ENCODE assay signal across 9 cellular contexts in genomic region chr2:127143851-127144782, GRCh38. TPM values are rescaled to one million over a fixed set of nuclear protein-coding genes. Genes with fewer than 3 reads are reported as not detected.
DNase-seq lines count a peak whose midpoint lies in the region; ATAC-seq and TF ChIP-seq lines count a peak whose summit lies in the region.
"Had no signal": no experiment of that assay in that cellular context is flagged by ENCODE, and none has a peak within 500 bp of the region (broad histone marks: within the 10 kb centered on the region; RNA-seq: fewer than 3 reads in every experiment).

No MANE protein-coding gene starts in this region.

- 0 out of 2 replicates have a peak overlapping the region, but pooled peaks have one; percentile 1 for H2AFZ ChIP-seq in Loucy (ENCODE audit: low read length)

- no peaks in the 10 kb centered on the region for H3K79me2 ChIP-seq in Loucy (ENCODE audit: insufficient read depth, low read length)

- DNase-seq in dermis blood vessel endothelial cell (peak; percentile 44), left lung (no peak), testis (peak; percentile 27), T1000 (lab: John Stamatoyannopoulos, UW) (no peak)
- no peak for DNase-seq in stimulated activated CD4-positive, alpha-beta T cell treated with anti-CD3 and anti-CD28 coated beads, Interleukin-4, amount 100 ng/mL, for 1 hour
- DNase-seq in stimulated activated CD4-positive, alpha-beta T cell treated with anti-CD3 and anti-CD28 coated beads, Interleukin-12 subunit alpha, Interleukin-12 subunit beta, amount 100 ng/mL, for 4 hours: no peak
- DNase-seq in stimulated activated CD4-positive, alpha-beta T cell treated with anti-CD3 and anti-CD28 coated beads, Interleukin-2, amount 100 ng/mL, for 48 hours: no peak
- DNase-seq: NCI-H748 treated with DMSO at 0.1 percent for 48 hours had no signal

- H3K9me3 ChIP-seq in Loucy (ENCODE audit: insufficient read depth, low read depth, low read length) (no peaks in the 10 kb centered on the region), left lung (peaks cover 0 to under 1% of the 10 kb centered on the region in 2 donors), testis (no peaks in the 10 kb centered on the region)

- intact Hi-C loops in left lung (cut with DNase I): no loop called here
- intact Hi-C loops in testis (cut with DNase I; ENCODE audit: low total_unique reads): no loop called here

- no peak for TF ChIP-seq POLR2A in testis (IDR thresholded peaks at IDR 0.05)

- H3K9me2 ChIP-seq in Loucy (replicated peaks; ENCODE audit: low read depth, low read length): no peaks in the 10 kb centered on the region

- peak; percentile 16 for ATAC-seq in left lung

- no peak overlapping the region for H3K4me3 ChIP-seq in Loucy (ENCODE audit: low read length, poor library complexity, severe bottlenecking)
- no peak overlapping the region for H3K4me3 ChIP-seq in left lung
- no peak overlapping the region for H3K4me3 ChIP-seq in testis

- TF ChIP-seq CTCF in Loucy (conservative IDR thresholded peaks at IDR 0.05; ENCODE audit: low read length) (no peak), left lung (IDR thresholded peaks at IDR 0.05) (no peak), testis (IDR thresholded peaks at IDR 0.05) (no peak)

- WGBS in testis, 2 donors: 44 to 52% methylated on average over 11 of the region's 11 CpGs

- H3K27ac ChIP-seq in left lung: no peak overlapping the region
- H3K27ac ChIP-seq in testis: peak overlapping the region; percentile 42 to 78

- peaks cover 3% of the 10 kb centered on the region; the same call in 1 of the 2 replicates for H3F3A ChIP-seq in Loucy (ENCODE audit: low read depth)

- no peaks in the 10 kb centered on the region for H3K36me3 ChIP-seq in Loucy (ENCODE audit: insufficient read depth, low read length)
- H3K36me3 ChIP-seq in left lung: no peaks in the 10 kb centered on the region
- no peaks in the 10 kb centered on the region for H3K36me3 ChIP-seq in testis (ENCODE audit: low read depth, missing control alignments)

- no peak overlapping the region for H3K4me2 ChIP-seq in Loucy (ENCODE audit: low read depth, low read length, poor library complexity, severe bottlenecking)

- H3K4me1 ChIP-seq in Loucy (ENCODE audit: insufficient read depth, low read length, poor library complexity, severe bottlenecking): peaks cover 6% of the 10 kb centered on the region
- H3K4me1 ChIP-seq in left lung: no peaks in the 10 kb centered on the region
- H3K4me1 ChIP-seq in testis: peaks cover 17% of the 10 kb centered on the region

- H3K9ac ChIP-seq in Loucy (ENCODE audit: low read depth, low read length, poor library complexity, severe bottlenecking): no peak overlapping the region

- H4K20me1 ChIP-seq in Loucy (ENCODE audit: insufficient read depth, low read length, poor library complexity, severe bottlenecking): no peaks in the 10 kb centered on the region

- H3K27me3 ChIP-seq in Loucy (ENCODE audit: insufficient read depth, low read length, poor library complexity, severe bottlenecking) (no peaks in the 10 kb centered on the region), left lung (no peaks in the 10 kb centered on the region), testis (no peaks in the 10 kb centered on the region)

RNA-seq across cellular contexts. Expression of gene BIN1, which starts 37.2 kb away (rescaled TPM):
- total RNA-seq in dermis blood vessel endothelial cell (34.4 and 49.0 TPM in 2 replicates), left lung (10 to 100 TPM; 32.0 to 36.0 TPM), testis (10 to 100 TPM; 25.0 to 28.7 TPM)
- polyA plus RNA-seq in testis (ENCODE audit: insufficient read depth, low read depth, low replicate concordance): 38.8 TPM

Comparison
In these comparisons a context has a peak if more than half of its experiments do, and no peak if none do; other contexts are left out.
1. DNase-seq: peak in dermis blood vessel endothelial cell (single experiment) and testis (single experiment); none in left lung (0 of 2), T1000 (single experiment), stimulated activated CD4-positive, alpha-beta T cell treated with anti-CD3 and anti-CD28 coated beads, Interleukin-4, amount 100 ng/mL, for 1 hour (single experiment), stimulated activated CD4-positive, alpha-beta T cell treated with anti-CD3 and anti-CD28 coated beads, Interleukin-12 subunit alpha, Interleukin-12 subunit beta, amount 100 ng/mL, for 4 hours (single experiment) and stimulated activated CD4-positive, alpha-beta T cell treated with anti-CD3 and anti-CD28 coated beads, Interleukin-2, amount 100 ng/mL, for 48 hours (0 of 2).
2. H3K27ac ChIP-seq: peak in testis (2 of 2); none in left lung (0 of 2).